ENCODE assay signal across 1 cellular context in the genomic region with DNA sequence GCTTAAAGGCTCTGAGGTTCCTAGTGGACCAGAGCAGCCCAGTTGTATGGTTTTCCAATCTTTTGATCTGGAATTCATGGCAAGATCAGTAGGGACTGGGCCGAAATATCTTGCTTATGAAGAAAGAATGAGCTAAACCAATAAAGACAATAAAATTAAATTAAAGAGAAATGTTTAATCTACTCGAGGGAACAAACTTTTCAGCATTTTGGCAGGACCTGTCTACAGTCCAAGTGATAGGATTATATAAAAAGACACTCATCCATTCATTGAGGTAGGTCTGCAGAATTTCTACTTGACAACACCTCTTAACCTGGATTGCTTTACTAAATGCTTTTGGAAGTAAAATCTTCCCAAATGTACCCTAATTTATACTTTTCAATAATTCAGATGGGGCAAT.
TF ChIP-seq lines count a peak whose summit lies in the region.

No MANE protein-coding gene starts in this region.

TF ChIP-seq in SK-N-SH treated with all-trans-retinoic acid at 6 μM for 48 hours, 23 proteins besides CTCF, POLR2A, EP300 and RAD21 (continued from another document):
- TF ChIP-seq, protein P1, sequence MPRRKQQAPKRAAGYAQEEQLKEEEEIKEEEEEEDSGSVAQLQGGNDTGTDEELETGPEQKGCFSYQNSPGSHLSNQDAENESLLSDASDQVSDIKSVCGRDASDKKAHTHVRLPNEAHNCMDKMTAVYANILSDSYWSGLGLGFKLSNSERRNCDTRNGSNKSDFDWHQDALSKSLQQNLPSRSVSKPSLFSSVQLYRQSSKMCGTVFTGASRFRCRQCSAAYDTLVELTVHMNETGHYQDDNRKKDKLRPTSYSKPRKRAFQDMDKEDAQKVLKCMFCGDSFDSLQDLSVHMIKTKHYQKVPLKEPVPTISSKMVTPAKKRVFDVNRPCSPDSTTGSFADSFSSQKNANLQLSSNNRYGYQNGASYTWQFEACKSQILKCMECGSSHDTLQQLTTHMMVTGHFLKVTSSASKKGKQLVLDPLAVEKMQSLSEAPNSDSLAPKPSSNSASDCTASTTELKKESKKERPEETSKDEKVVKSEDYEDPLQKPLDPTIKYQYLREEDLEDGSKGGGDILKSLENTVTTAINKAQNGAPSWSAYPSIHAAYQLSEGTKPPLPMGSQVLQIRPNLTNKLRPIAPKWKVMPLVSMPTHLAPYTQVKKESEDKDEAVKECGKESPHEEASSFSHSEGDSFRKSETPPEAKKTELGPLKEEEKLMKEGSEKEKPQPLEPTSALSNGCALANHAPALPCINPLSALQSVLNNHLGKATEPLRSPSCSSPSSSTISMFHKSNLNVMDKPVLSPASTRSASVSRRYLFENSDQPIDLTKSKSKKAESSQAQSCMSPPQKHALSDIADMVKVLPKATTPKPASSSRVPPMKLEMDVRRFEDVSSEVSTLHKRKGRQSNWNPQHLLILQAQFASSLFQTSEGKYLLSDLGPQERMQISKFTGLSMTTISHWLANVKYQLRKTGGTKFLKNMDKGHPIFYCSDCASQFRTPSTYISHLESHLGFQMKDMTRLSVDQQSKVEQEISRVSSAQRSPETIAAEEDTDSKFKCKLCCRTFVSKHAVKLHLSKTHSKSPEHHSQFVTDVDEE (CRISPR knock-in tag; IDR thresholded peaks at IDR 0.05), result no peak
- TF ChIP-seq, protein P2, sequence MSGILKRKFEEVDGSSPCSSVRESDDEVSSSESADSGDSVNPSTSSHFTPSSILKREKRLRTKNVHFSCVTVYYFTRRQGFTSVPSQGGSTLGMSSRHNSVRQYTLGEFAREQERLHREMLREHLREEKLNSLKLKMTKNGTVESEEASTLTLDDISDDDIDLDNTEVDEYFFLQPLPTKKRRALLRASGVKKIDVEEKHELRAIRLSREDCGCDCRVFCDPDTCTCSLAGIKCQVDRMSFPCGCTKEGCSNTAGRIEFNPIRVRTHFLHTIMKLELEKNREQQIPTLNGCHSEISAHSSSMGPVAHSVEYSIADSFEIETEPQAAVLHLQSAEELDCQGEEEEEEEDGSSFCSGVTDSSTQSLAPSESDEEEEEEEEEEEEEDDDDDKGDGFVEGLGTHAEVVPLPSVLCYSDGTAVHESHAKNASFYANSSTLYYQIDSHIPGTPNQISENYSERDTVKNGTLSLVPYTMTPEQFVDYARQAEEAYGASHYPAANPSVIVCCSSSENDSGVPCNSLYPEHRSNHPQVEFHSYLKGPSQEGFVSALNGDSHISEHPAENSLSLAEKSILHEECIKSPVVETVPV (CRISPR knock-in tag; IDR thresholded peaks at IDR 0.05), result no peak
- no peak for TF ChIP-seq ZFP3 (CRISPR knock-in tag; IDR thresholded peaks at IDR 0.05)
- no peak for TF ChIP-seq ARNTL (CRISPR knock-in tag; IDR thresholded peaks at IDR 0.05; ENCODE audit: borderline replicate concordance, low read depth)
- TF ChIP-seq, protein P3, sequence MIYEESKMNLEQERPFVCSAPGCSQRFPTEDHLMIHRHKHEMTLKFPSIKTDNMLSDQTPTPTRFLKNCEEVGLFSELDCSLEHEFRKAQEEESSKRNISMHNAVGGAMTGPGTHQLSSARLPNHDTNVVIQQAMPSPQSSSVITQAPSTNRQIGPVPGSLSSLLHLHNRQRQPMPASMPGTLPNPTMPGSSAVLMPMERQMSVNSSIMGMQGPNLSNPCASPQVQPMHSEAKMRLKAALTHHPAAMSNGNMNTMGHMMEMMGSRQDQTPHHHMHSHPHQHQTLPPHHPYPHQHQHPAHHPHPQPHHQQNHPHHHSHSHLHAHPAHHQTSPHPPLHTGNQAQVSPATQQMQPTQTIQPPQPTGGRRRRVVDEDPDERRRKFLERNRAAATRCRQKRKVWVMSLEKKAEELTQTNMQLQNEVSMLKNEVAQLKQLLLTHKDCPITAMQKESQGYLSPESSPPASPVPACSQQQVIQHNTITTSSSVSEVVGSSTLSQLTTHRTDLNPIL (CRISPR knock-in tag; IDR thresholded peaks at IDR 0.05; ENCODE audit: low read depth), result no peak
- TF ChIP-seq CSDC2 (CRISPR knock-in tag; IDR thresholded peaks at IDR 0.05), result no peak
- TF ChIP-seq, protein P4, sequence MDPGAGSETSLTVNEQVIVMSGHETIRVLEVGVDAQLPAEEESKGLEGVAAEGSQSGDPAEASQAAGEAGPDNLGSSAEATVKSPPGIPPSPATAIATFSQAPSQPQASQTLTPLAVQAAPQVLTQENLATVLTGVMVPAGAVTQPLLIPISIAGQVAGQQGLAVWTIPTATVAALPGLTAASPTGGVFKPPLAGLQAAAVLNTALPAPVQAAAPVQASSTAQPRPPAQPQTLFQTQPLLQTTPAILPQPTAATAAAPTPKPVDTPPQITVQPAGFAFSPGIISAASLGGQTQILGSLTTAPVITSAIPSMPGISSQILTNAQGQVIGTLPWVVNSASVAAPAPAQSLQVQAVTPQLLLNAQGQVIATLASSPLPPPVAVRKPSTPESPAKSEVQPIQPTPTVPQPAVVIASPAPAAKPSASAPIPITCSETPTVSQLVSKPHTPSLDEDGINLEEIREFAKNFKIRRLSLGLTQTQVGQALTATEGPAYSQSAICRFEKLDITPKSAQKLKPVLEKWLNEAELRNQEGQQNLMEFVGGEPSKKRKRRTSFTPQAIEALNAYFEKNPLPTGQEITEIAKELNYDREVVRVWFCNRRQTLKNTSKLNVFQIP (CRISPR knock-in tag; IDR thresholded peaks at IDR 0.05; ENCODE audit: borderline replicate concordance, low read depth), result no peak; the same call in 1 of the 2 replicates
- no peak for TF ChIP-seq ZFP30 (CRISPR knock-in tag; IDR thresholded peaks at IDR 0.05)
- TF ChIP-seq TCF4 (CRISPR knock-in tag; IDR thresholded peaks at IDR 0.05; ENCODE audit: borderline replicate concordance), result 0 out of 2 replicates have a peak, but pooled peaks have one; percentile 29
- TF ChIP-seq ESRRG (CRISPR knock-in tag; IDR thresholded peaks at IDR 0.05), result no peak
- TF ChIP-seq ISL1 (CRISPR knock-in tag; IDR thresholded peaks at IDR 0.05), result peak; percentile 92
- TF ChIP-seq RARB (CRISPR knock-in tag; IDR thresholded peaks at IDR 0.05), result no peak
- no peak for TF ChIP-seq PPARA (CRISPR knock-in tag; IDR thresholded peaks at IDR 0.05; ENCODE audit: borderline replicate concordance)
